ENCODE assay signal across 9 cellular contexts in genomic region chr3:59480486-59480995, GRCh38.
DNase-seq lines count a peak whose midpoint lies in the region; ATAC-seq and TF ChIP-seq lines count a peak whose summit lies in the region.
"Had no signal": no experiment of that assay in that cellular context is flagged by ENCODE, and none has a peak within 500 bp of the region (broad histone marks: within the 10 kb centered on the region; RNA-seq: fewer than 3 reads in every experiment).

No MANE protein-coding gene starts in this region.

- peaks cover 5% of the 10 kb centered on the region for H3K4me1 ChIP-seq in CD8-positive, alpha-beta memory T cell (ENCODE audit: insufficient read depth, low read length)

- no peak for TF ChIP-seq CTCF in fibroblast of pulmonary artery (IDR thresholded peaks at IDR 0.05; ENCODE audit: low read length, missing control alignments)
- TF ChIP-seq CTCF in WERI-Rb-1 (IDR thresholded peaks at IDR 0.05; ENCODE audit: low read depth, low read length): no peak

- peaks cover 15 to 17% (median 15%) of the 10 kb centered on the region in 3 donors for H3K4me1 Mint-ChIP-seq in CD8-positive, alpha-beta memory T cell

- peak overlapping the region in 5 of 8 donors; percentile 0 to 88 (median 11) for H3K27ac Mint-ChIP-seq in CD8-positive, alpha-beta memory T cell

- H3K27ac ChIP-seq in CD8-positive, alpha-beta memory T cell (ENCODE audit: low read depth, low read length): no peak overlapping the region
- H3K27ac ChIP-seq in WERI-Rb-1: no peak overlapping the region
- H3K27ac ChIP-seq: thoracic aorta had no signal

- H3K27me3 Mint-ChIP-seq in CD8-positive, alpha-beta memory T cell: peaks cover 0 to 3% of the 10 kb centered on the region in 2 donors

- H3K4me3 Mint-ChIP-seq in CD8-positive, alpha-beta memory T cell: peak overlapping the region; percentile 13 to 75 (median 66)

- H3K4me3 ChIP-seq in CD8-positive, alpha-beta memory T cell (ENCODE audit: low read length): no peak overlapping the region
- H3K4me3 ChIP-seq in fibroblast of pulmonary artery (replicated peaks; ENCODE audit: low read depth, low read length): no peak overlapping the region
- H3K4me3 ChIP-seq in WERI-Rb-1 (ENCODE audit: low read depth, low read length): no peak overlapping the region
- H3K4me3 ChIP-seq: thoracic aorta had no signal

- no peaks in the 10 kb centered on the region for H3K9me3 ChIP-seq in CD8-positive, alpha-beta memory T cell (ENCODE audit: low read length)
- H3K9me3 ChIP-seq in WERI-Rb-1 (ENCODE audit: severe bottlenecking): no peaks in the 10 kb centered on the region
- H3K9me3 ChIP-seq: thoracic aorta had no signal

- H3K9me3 Mint-ChIP-seq in CD8-positive, alpha-beta memory T cell: no peaks in the 10 kb centered on the region

- ATAC-seq in GM21390 (IDR thresholded peaks at IDR 0.05; ENCODE audit: unreplicated experiment): peak; percentile 89

- peaks cover 0 to 3% (median 1%) of the 10 kb centered on the region in 3 donors for H3K36me3 Mint-ChIP-seq in CD8-positive, alpha-beta memory T cell

- DNase-seq in CD8-positive, alpha-beta memory T cell: no peak
- DNase-seq in MV-4-11 (lab: John Stamatoyannopoulos, UW): peak; percentile 78
- peak; percentile 26 for DNase-seq in fibroblast of pulmonary artery (ENCODE audit: low read depth)
- no peak for DNase-seq in NCI-H526 treated with DMSO at 0.1 percent for 48 hours (lab: John Stamatoyannopoulos, UW)
- DNase-seq in NCI-H446 (lab: John Stamatoyannopoulos, UW): no peak
- no peak for DNase-seq in WERI-Rb-1
- DNase-seq in activated CD8-positive, alpha-beta memory T cell treated with anti-CD3 and anti-CD28 coated beads, Interleukin-2, amount 50 U/mL, for 48 hours: no peak

- no peaks in the 10 kb centered on the region for H3K36me3 ChIP-seq in CD8-positive, alpha-beta memory T cell (ENCODE audit: insufficient read depth, low read length)
- no peaks in the 10 kb centered on the region for H3K36me3 ChIP-seq in WERI-Rb-1
- H3K36me3 ChIP-seq: thoracic aorta had no signal

- no peaks in the 10 kb centered on the region for H3K27me3 ChIP-seq in CD8-positive, alpha-beta memory T cell (ENCODE audit: insufficient read depth, low read length, poor library complexity, severe bottlenecking)
- H3K27me3 ChIP-seq in WERI-Rb-1 (ENCODE audit: insufficient read depth, low read depth, severe bottlenecking): no peaks in the 10 kb centered on the region

- POLR2A ChIA-PET in CD8-positive, alpha-beta memory T cell (lab: Charles Lee): no interaction called here

- CTCF ChIA-PET in CD8-positive, alpha-beta memory T cell (lab: Charles Lee): no interaction called here

Comparison
In these comparisons a context has a peak if more than half of its experiments do, and no peak if none do; other contexts are left out.
1. DNase-seq: peak in MV-4-11 (single experiment) and fibroblast of pulmonary artery (single experiment); none in CD8-positive, alpha-beta memory T cell (0 of 5), NCI-H526 treated with DMSO at 0.1 percent for 48 hours (single experiment), NCI-H446 (0 of 2), WERI-Rb-1 (single experiment) and activated CD8-positive, alpha-beta memory T cell treated with anti-CD3 and anti-CD28 coated beads, Interleukin-2, amount 50 U/mL, for 48 hours (single experiment).